ENCODE assay signal across 16 cellular contexts in the genomic region with DNA sequence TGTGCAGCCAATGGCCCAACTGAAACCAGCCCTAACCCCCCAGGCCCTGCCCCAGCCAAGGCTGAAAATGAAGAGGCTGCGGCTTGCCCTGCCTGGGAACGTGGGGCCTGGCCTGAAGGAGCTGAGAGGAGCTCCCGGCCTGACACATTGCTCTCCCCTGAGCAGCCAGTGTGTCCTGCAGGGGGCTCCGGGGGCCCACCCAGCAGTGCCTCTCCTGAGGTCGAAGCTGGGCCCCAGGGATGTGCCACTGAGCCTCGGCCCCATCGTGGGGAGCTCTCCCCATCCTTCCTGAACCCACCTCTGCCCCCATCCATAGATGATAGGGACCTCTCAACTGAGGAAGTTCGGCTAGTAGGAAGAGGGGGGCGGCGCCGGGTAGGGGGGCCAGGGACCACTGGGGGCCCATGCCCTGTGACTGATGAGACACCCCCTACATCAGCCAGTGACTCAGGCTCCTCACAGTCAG. TPM values are rescaled to one million over a fixed set of nuclear protein-coding genes. Genes with fewer than 3 reads are reported as not detected.
DNase-seq lines count a peak whose midpoint lies in the region; ATAC-seq and TF ChIP-seq lines count a peak whose summit lies in the region.
"Had no signal": no experiment of that assay in that cellular context is flagged by ENCODE, and none has a peak within 500 bp of the region (broad histone marks: within the 10 kb centered on the region; RNA-seq: fewer than 3 reads in every experiment).

No MANE protein-coding gene starts in this region.

- no peak overlapping the region for H3K27ac Mint-ChIP-seq in H9
- H3K27ac Mint-ChIP-seq in activated CD8-positive, alpha-beta memory T cell treated with anti-CD3 and anti-CD28 coated beads, Interleukin-2, amount 10 ng/mL, durations not matched to agents 7 days and 5 days, result no peak overlapping the region
- H3K27ac Mint-ChIP-seq: CD14-positive monocyte; CD4-positive, alpha-beta memory T cell; IgD-negative memory B cell had no signal

- no peaks in the 10 kb centered on the region for H3K79me2 ChIP-seq in H9 (ENCODE audit: insufficient read depth, low read length)

- DNase-seq in H9, result no peak
- peak in 1 of 10 donors; percentile 45 for DNase-seq in dorsolateral prefrontal cortex
- DNase-seq in neuronal stem cell (ENCODE audit: low spot score), result no peak
- DNase-seq in stimulated activated CD8-positive, alpha-beta memory T cell treated with anti-CD3 and anti-CD28 coated beads, Interleukin-4, amount 100 ng/mL, for 48 hours, result peak; percentile 12
- DNase-seq in activated CD8-positive, alpha-beta memory T cell treated with anti-CD3 and anti-CD28 coated beads, Interleukin-2, amount 10 ng/mL, durations not matched to agents 7 days and 5 days, result no peak
- DNase-seq in activated naive CD4-positive, alpha-beta T cell (lab: John Stamatoyannopoulos, UW), result no peak
- no peak for DNase-seq in AML-193 (lab: John Stamatoyannopoulos, UW)
- DNase-seq: ACHN; CD4-positive, alpha-beta memory T cell; DMS153; DMS79; GF-D8; GOT3 had no signal

- H3K27ac ChIP-seq in H9 (ENCODE audit: insufficient read length, low read depth, low read length) (no peak overlapping the region), dorsolateral prefrontal cortex (peak overlapping the region in 38 of 59 donors; percentile 8 to 73 (median 50)), neuronal stem cell (replicated peaks; ENCODE audit: low read length) (no peak overlapping the region)
- H3K27ac ChIP-seq: BLaER1 had no signal

- H3K27me3 ChIP-seq in H9 (ENCODE audit: insufficient read depth, low read length) (no peaks in the 10 kb centered on the region), dorsolateral prefrontal cortex (no peaks in the 10 kb centered on the region), neuronal stem cell (ENCODE audit: control insufficient read depth in 3 of 3, insufficient read depth in 3 of 3, low read depth in 1 of 3, low read length in 3 of 3) (no peaks in the 10 kb centered on the region)
- H3K27me3 ChIP-seq: BLaER1 had no signal

- intact Hi-C loops in dorsolateral prefrontal cortex (cut with DNase I), result loop anchor here (5.0 to 10.0 kb wide), 2 partner anchors 46 to 154 kb away; partner anchors contain the start of genes TUBGCP4 (in 1 of the 2) and ZSCAN29 (in 1 of the 2)

- H3K27me3 Mint-ChIP-seq in H9 (ENCODE audit: low read depth), result peaks cover 26% of the 10 kb centered on the region
- H3K27me3 Mint-ChIP-seq in activated CD8-positive, alpha-beta memory T cell treated with anti-CD3 and anti-CD28 coated beads, Interleukin-2, amount 10 ng/mL, durations not matched to agents 7 days and 5 days, result no peaks in the 10 kb centered on the region
- H3K27me3 Mint-ChIP-seq: CD4-positive, alpha-beta memory T cell; IgD-negative memory B cell had no signal

- no peaks in the 10 kb centered on the region for H3K79me1 ChIP-seq in H9 (ENCODE audit: insufficient read depth, low read depth, low read length, poor library complexity, severe bottlenecking)
- no peaks in the 10 kb centered on the region for H3K79me1 ChIP-seq in neuronal stem cell (ENCODE audit: low read depth, low read length)

- no peaks in the 10 kb centered on the region for H3K9me3 Mint-ChIP-seq in H9
- H3K9me3 Mint-ChIP-seq in activated CD8-positive, alpha-beta memory T cell treated with anti-CD3 and anti-CD28 coated beads, Interleukin-2, amount 10 ng/mL, durations not matched to agents 7 days and 5 days (ENCODE audit: low read depth), result no peaks in the 10 kb centered on the region
- H3K9me3 Mint-ChIP-seq: CD14-positive monocyte, IgD-negative memory B cell had no signal

- no peak overlapping the region for H4K91ac ChIP-seq in H9 (ENCODE audit: insufficient read length, low read depth, low read length)
- no peak overlapping the region for H4K91ac ChIP-seq in neuronal stem cell (ENCODE audit: low read depth, low read length, poor library complexity)

- TF ChIP-seq CTCF in H9 (conservative IDR thresholded peaks at IDR 0.05), result no peak
- TF ChIP-seq CTCF in dorsolateral prefrontal cortex (IDR thresholded peaks at IDR 0.05 in 54 of 56, conservative IDR thresholded peaks at IDR 0.05 in 2 of 56; ENCODE audit: low read depth in 1 of 56, partially characterized antibody in 56 of 56), result no peak

- no peak overlapping the region for H2AFZ ChIP-seq in H9 (ENCODE audit: low read length)
- no peak overlapping the region for H2AFZ ChIP-seq in neuronal stem cell (ENCODE audit: low read length)

- no peaks in the 10 kb centered on the region for H4K20me1 ChIP-seq in H9 (ENCODE audit: control insufficient read depth, insufficient read depth, insufficient read length)

- no peak overlapping the region for H2BK15ac ChIP-seq in H9 (ENCODE audit: low read depth, low read length)
- H2BK15ac ChIP-seq in neuronal stem cell (ENCODE audit: low read length), result no peak overlapping the region

- H2AK5ac ChIP-seq in H9 (ENCODE audit: insufficient read length, low read length) (no peak overlapping the region), neuronal stem cell (ENCODE audit: low read depth, low read length) (no peak overlapping the region)

- H3K9ac ChIP-seq in H9 (ENCODE audit: extremely low read depth, insufficient read length, low read length) (no peak overlapping the region), neuronal stem cell (ENCODE audit: low read depth, low read length, poor library complexity) (no peak overlapping the region)
- H3K9ac ChIP-seq: BLaER1 had no signal

- H3K56ac ChIP-seq in H9 (ENCODE audit: insufficient read length, low read depth, low read length), result no peak overlapping the region

- H3T11ph ChIP-seq in H9 (ENCODE audit: low read length), result no peak overlapping the region

- H3K4me1 ChIP-seq in H9 (ENCODE audit: insufficient read depth, low read length) (peaks cover 8% of the 10 kb centered on the region; the same call in 1 of the 2 replicates), neuronal stem cell (ENCODE audit: control insufficient read depth in 2 of 2, insufficient read depth in 1 of 2, low read depth in 1 of 2, low read length in 2 of 2) (peaks cover 0 to 13% of the 10 kb centered on the region in 2 donors)

- H3K14ac ChIP-seq in H9 (ENCODE audit: insufficient read depth, low read length), result peak overlapping the region; percentile 41; the same call in 1 of the 2 replicates
- no peak overlapping the region for H3K14ac ChIP-seq in neuronal stem cell (ENCODE audit: low read length)

- no peak overlapping the region for H2BK5ac ChIP-seq in H9 (ENCODE audit: insufficient read length, low read length)
- no peak overlapping the region for H2BK5ac ChIP-seq in neuronal stem cell (ENCODE audit: low read length)

- CTCF ChIA-PET in activated CD8-positive, alpha-beta memory T cell treated with anti-CD3 and anti-CD28 coated beads, Interleukin-2, amount 10 ng/mL, durations not matched to agents 7 days and 5 days (lab: Charles Lee), result interaction anchor here (4.8 kb wide), 1 partner anchor 14 kb away, joined by 18 read pairs; no protein-coding TSS in a partner anchor

- no CpG with 5 or more reads among the region's 11 CpGs for WGBS in H9 (ENCODE audit: extremely low coverage, insufficient read length, low lambda C conversion rate)
- WGBS in neuronal stem cell (ENCODE audit: extremely low coverage in 2 of 2, insufficient read length in 2 of 2, insufficient replicate concordance in 1 of 2), 2 donors, result no CpG with 5 or more reads among the region's 11 CpGs

- no peak overlapping the region for H3K4me2 ChIP-seq in H9 (ENCODE audit: insufficient read depth, insufficient read length, low read length)
- no peak overlapping the region for H3K4me2 ChIP-seq in neuronal stem cell (ENCODE audit: insufficient read depth, low read length, poor library complexity, severe bottlenecking)
- H3K4me2 ChIP-seq: BLaER1 had no signal

- 0 out of 7 replicates have a peak, but pooled peaks cover 0 to 4% (median 0%) of the 10 kb centered on the region in 3 experiments for H3K36me3 Mint-ChIP-seq in H9 (ENCODE audit: insufficient read depth in 1 of 3, low read depth in 3 of 3)
- no peaks in the 10 kb centered on the region for H3K36me3 Mint-ChIP-seq in activated CD8-positive, alpha-beta memory T cell treated with anti-CD3 and anti-CD28 coated beads, Interleukin-2, amount 10 ng/mL, durations not matched to agents 7 days and 5 days

- H3K23ac ChIP-seq in H9 (ENCODE audit: insufficient read length, low read depth, low read length) (no peak overlapping the region), neuronal stem cell (ENCODE audit: low read depth, low read length, poor library complexity) (peak overlapping the region; percentile 52)

- H4K5ac ChIP-seq in H9 (ENCODE audit: insufficient read length, low read depth, low read length), result no peak overlapping the region

- peaks cover 20 to 29% of the 10 kb centered on the region in 2 experiments for H3K4me1 Mint-ChIP-seq in H9
- H3K4me1 Mint-ChIP-seq in activated CD8-positive, alpha-beta memory T cell treated with anti-CD3 and anti-CD28 coated beads, Interleukin-2, amount 10 ng/mL, durations not matched to agents 7 days and 5 days, result peaks cover 16% of the 10 kb centered on the region
- H3K4me1 Mint-ChIP-seq: CD14-positive monocyte had no signal

- H3K4me3 Mint-ChIP-seq in H9, result no peak overlapping the region
- H3K4me3 Mint-ChIP-seq in activated CD8-positive, alpha-beta memory T cell treated with anti-CD3 and anti-CD28 coated beads, Interleukin-2, amount 10 ng/mL, durations not matched to agents 7 days and 5 days, result no peak overlapping the region
- H3K4me3 Mint-ChIP-seq: CD14-positive monocyte; CD4-positive, alpha-beta memory T cell; IgD-negative memory B cell had no signal

- H4K8ac ChIP-seq in H9 (replicated peaks; ENCODE audit: insufficient read length, low read depth, low read length), result no peak overlapping the region
- no peak overlapping the region for H4K8ac ChIP-seq in neuronal stem cell (ENCODE audit: low read depth, low read length)

- no peak overlapping the region for H3K4me3 ChIP-seq in dorsolateral prefrontal cortex
- H3K4me3 ChIP-seq in neuronal stem cell (ENCODE audit: low read length in 2 of 2), result no peak overlapping the region
- H3K4me3 ChIP-seq: BLaER1 had no signal

- H3K18ac ChIP-seq in H9 (ENCODE audit: insufficient read length, low read depth, low read length) (no peak overlapping the region), neuronal stem cell (ENCODE audit: low read length) (no peak overlapping the region)

- H2BK120ac ChIP-seq in H9 (ENCODE audit: low read depth, low read length, poor library complexity, severe bottlenecking) (no peak overlapping the region), neuronal stem cell (ENCODE audit: low read depth, low read length) (no peak overlapping the region)

- H3K4ac ChIP-seq in H9 (ENCODE audit: low read depth, low read length) (no peak overlapping the region), neuronal stem cell (ENCODE audit: low read length) (no peak overlapping the region)

- H2BK20ac ChIP-seq in H9 (ENCODE audit: low read depth, low read length, poor library complexity, severe bottlenecking), result no peak overlapping the region

- H3K9me3 ChIP-seq in H9 (ENCODE audit: control insufficient read depth, low read depth, low read length) (no peaks in the 10 kb centered on the region), neuronal stem cell (replicated peaks in 1 of 2; ENCODE audit: control insufficient read depth in 2 of 2, insufficient read depth in 1 of 2, low read depth in 1 of 2, low read length in 2 of 2) (peaks cover 9 to 13% of the 10 kb centered on the region in 2 donors)

- no peak overlapping the region for H2BK12ac ChIP-seq in H9 (ENCODE audit: insufficient read length, low read depth, low read length)
- no peak overlapping the region for H2BK12ac ChIP-seq in neuronal stem cell (ENCODE audit: low read length)

- ATAC-seq in activated CD8-positive, alpha-beta memory T cell treated with anti-CD3 and anti-CD28 coated beads, Interleukin-2, amount 10 ng/mL, durations not matched to agents 7 days and 5 days, result no peak

- peaks cover 21 to 37% of the 10 kb centered on the region in 2 donors for H3K36me3 ChIP-seq in neuronal stem cell (replicated peaks in 1 of 2; ENCODE audit: control insufficient read depth in 2 of 2, insufficient read depth in 2 of 2, low read length in 2 of 2)

- no peaks in the 10 kb centered on the region for H3K23me2 ChIP-seq in H9 (ENCODE audit: insufficient read length, low read depth, low read length, poor library complexity, severe bottlenecking)

RNA-seq across cellular contexts. Expression of gene MAP1A, which starts 11.2 kb away (rescaled TPM):
- total RNA-seq in H9 (2021), result 2.5 TPM in 2 replicates
- total RNA-seq in dorsolateral prefrontal cortex, result 100 to 1,000 TPM; 301 to 845 (median 633) TPM
- polyA plus RNA-seq in neuronal stem cell (2013, experiment 1 of 2), result 4.6 TPM
- polyA plus RNA-seq in neuronal stem cell (2013, experiment 2 of 2), result 4.4 TPM
- total RNA-seq in activated CD8-positive, alpha-beta memory T cell treated with anti-CD3 and anti-CD28 coated beads, Interleukin-2, amount 10 ng/mL, durations not matched to agents 7 days and 5 days, result 1 to 10 TPM; 3.0 to 7.8 TPM
- polyA plus RNA-seq: IgD-negative memory B cell had no signal

RNA-seq across cellular contexts. Expression of gene TP53BP1, which starts 35.6 kb away (rescaled TPM):
- 74.5 and 81.5 TPM in 2 replicates for total RNA-seq in H9 (2021)
- total RNA-seq in dorsolateral prefrontal cortex, result 100 to 1,000 TPM in 52 of 120 experiments, 10 to 100 TPM in 68; 71.0 to 120 (median 97.6) TPM
- 24.5 TPM for polyA plus RNA-seq in neuronal stem cell (2013, experiment 1 of 2)
- polyA plus RNA-seq in neuronal stem cell (2013, experiment 2 of 2), result 24.6 TPM
- 10 to 100 TPM; 23.3 to 25.8 TPM for total RNA-seq in activated CD8-positive, alpha-beta memory T cell treated with anti-CD3 and anti-CD28 coated beads, Interleukin-2, amount 10 ng/mL, durations not matched to agents 7 days and 5 days

Comparison
In these comparisons a context has a peak if more than half of its experiments do, and no peak if none do; other contexts are left out.
1. H3K27ac ChIP-seq: peak in dorsolateral prefrontal cortex (38 of 59); none in H9 (single experiment) and neuronal stem cell (single experiment).
2. RNA of gene MAP1A, which starts 11.2 kb away (total RNA-seq): 301 to 845 TPM in dorsolateral prefrontal cortex; 3.0 to 7.8 TPM in activated CD8-positive, alpha-beta memory T cell treated with anti-CD3 and anti-CD28 coated beads, Interleukin-2, amount 10 ng/mL, durations not matched to agents 7 days and 5 days and 2.5 TPM in H9; every median in the first group is over 10 times any median in the second.